9 cellular contexts compared by ENCODE assay signal in genomic region chr10:119131512-119132240, GRCh38. TPM values are rescaled to one million over a fixed set of nuclear protein-coding genes. Genes with fewer than 3 reads are reported as not detected.
DNase-seq lines count a peak whose midpoint lies in the region; ATAC-seq, FAIRE-seq and TF ChIP-seq lines count a peak whose summit lies in the region.
"Had no signal": no experiment of that assay in that cellular context is flagged by ENCODE, and none has a peak within 500 bp of the region (broad histone marks: within the 10 kb centered on the region; RNA-seq: fewer than 3 reads in every experiment).

No MANE protein-coding gene starts in this region.

- no peak for FAIRE-seq in HTR-8/SVneo (lab: Jason Lieb, UNC)
- FAIRE-seq: TTC549 had no signal

- in situ Hi-C loops in astrocyte of the spinal cord (cut with HindIII; ENCODE audit: low sequenced_read_pairs): no loop called here

- H3K36me3 ChIP-seq in upper lobe of left lung: peaks cover 2 to 36% (median 14%) of the 10 kb centered on the region in 4 donors

- DNase-seq in RPMI8226: peak; percentile 41
- DNase-seq in astrocyte of the spinal cord (ENCODE audit: low read depth, low spot score): peak; percentile 46
- peak; percentile 65 for DNase-seq in medulla oblongata (ENCODE audit: extremely low spot score)
- DNase-seq in upper lobe of left lung: peak in 1 of 2 donors; percentile 47
- no peak for DNase-seq in HTR-8/SVneo (ENCODE audit: insufficient read length, low spot score)
- no peak for DNase-seq in NCI-H1105 treated with DMSO at 0.1 percent for 48 hours (lab: John Stamatoyannopoulos, UW)

- peaks cover 9 to 30% (median 23%) of the 10 kb centered on the region in 4 donors for H3K4me1 ChIP-seq in upper lobe of left lung

- ATAC-seq in GM18498 (IDR thresholded peaks at IDR 0.05; ENCODE audit: unreplicated experiment) (peak; percentile 55), HG02852 (IDR thresholded peaks at IDR 0.05; ENCODE audit: unreplicated experiment) (peak; percentile 56), upper lobe of left lung (ENCODE audit: low FRiP score in 2 of 2) (peak; percentile 68 to 75)

- TF ChIP-seq EP300 in upper lobe of left lung (IDR thresholded peaks at IDR 0.05): no peak

- TF ChIP-seq POLR2A in upper lobe of left lung (IDR thresholded peaks at IDR 0.05): no peak

- peak overlapping the region; percentile 60 to 84 (median 74) for H3K27ac ChIP-seq in upper lobe of left lung

- no peak overlapping the region for H3K4me3 ChIP-seq in astrocyte of the spinal cord (ENCODE audit: low read depth, low read length)
- peak overlapping the region in 3 of 4 donors; percentile 27 to 46 (median 41) for H3K4me3 ChIP-seq in upper lobe of left lung

- WGBS in upper lobe of left lung, 2 donors: 28 to 35% methylated on average over 10 of the region's 10 CpGs

- TF ChIP-seq CTCF in astrocyte of the spinal cord (IDR thresholded peaks at IDR 0.05; ENCODE audit: low read depth, low read length) (no peak), upper lobe of left lung (IDR thresholded peaks at IDR 0.05) (no peak)

- no peaks in the 10 kb centered on the region for H3K9me3 ChIP-seq in upper lobe of left lung

- H3K27me3 ChIP-seq in upper lobe of left lung: no peaks in the 10 kb centered on the region

RNA-seq across cellular contexts. Expression of gene DENND10, which starts 27.8 kb away (rescaled TPM):
- 10 to 100 TPM; 17.8 to 53.5 (median 29.9) TPM for total RNA-seq in upper lobe of left lung

RNA-seq across cellular contexts. Expression of gene SFXN4, which starts 33.8 kb away (rescaled TPM):
- 10 to 100 TPM in 5 of 6 donors, 1 to 10 TPM in 1; 4.4 to 47.1 (median 19.0) TPM for total RNA-seq in upper lobe of left lung

RNA-seq across cellular contexts. Expression of gene PRDX3, which starts 46.9 kb away (rescaled TPM):
- 100 to 1,000 TPM in 1 of 6 donors, 10 to 100 TPM in 5; 29.9 to 104 (median 85.1) TPM for total RNA-seq in upper lobe of left lung

RNA-seq across cellular contexts. Expression of gene EIF3A, which starts 51.1 kb away (rescaled TPM):
- total RNA-seq in upper lobe of left lung: 100 to 1,000 TPM in 4 of 6 donors, 10 to 100 TPM in 2; 90.2 to 138 (median 107) TPM

Comparison
In these comparisons a context has a peak if more than half of its experiments do, and no peak if none do; other contexts are left out.
1. DNase-seq: peak in RPMI8226 (single experiment), astrocyte of the spinal cord (single experiment) and medulla oblongata (single experiment); none in HTR-8/SVneo (single experiment) and NCI-H1105 treated with DMSO at 0.1 percent for 48 hours (single experiment).
2. Peak in every context shown above with its lines, with median percentiles within 50 percentile points of each other: ATAC-seq.